9 cellular contexts compared by ENCODE assay signal in genomic region chr12:19186722-19187661, GRCh38. TPM values are rescaled to one million over a fixed set of nuclear protein-coding genes. Genes with fewer than 3 reads are reported as not detected.
DNase-seq lines count a peak whose midpoint lies in the region; ATAC-seq, FAIRE-seq and TF ChIP-seq lines count a peak whose summit lies in the region.
"Had no signal": no experiment of that assay in that cellular context is flagged by ENCODE, and none has a peak within 500 bp of the region (broad histone marks: within the 10 kb centered on the region; RNA-seq: fewer than 3 reads in every experiment).

No MANE protein-coding gene starts in this region.

- H3K9me3 ChIP-seq in GM12878 (replicated peaks; ENCODE audit: control insufficient read depth, insufficient read depth, low read length) = no peaks in the 10 kb centered on the region
- no peaks in the 10 kb centered on the region for H3K9me3 ChIP-seq in transverse colon
- H3K9me3 ChIP-seq: HAP-1 had no signal

- no peak overlapping the region for H2AFZ ChIP-seq in GM12878 (ENCODE audit: control insufficient read depth, low read depth, low read length)

- no peaks in the 10 kb centered on the region for H3K79me2 ChIP-seq in GM12878 (ENCODE audit: control insufficient read depth, insufficient read depth, low read length)

- ATAC-seq in GM12878 (peak; percentile 53; the same call in 2 of the 3 replicates), GM19328 (IDR thresholded peaks at IDR 0.05; ENCODE audit: unreplicated experiment) (no peak), HG03457 (IDR thresholded peaks at IDR 0.05; ENCODE audit: unreplicated experiment) (no peak)

- H3K4me1 ChIP-seq in GM12878 (ENCODE audit: control insufficient read depth, insufficient read depth, low read length) (no peaks in the 10 kb centered on the region), transverse colon (peaks cover 0 to 18% (median 0%) of the 10 kb centered on the region in 4 donors)

- TF ChIP-seq POLR2A in GM12878 (IDR thresholded peaks at IDR 0.05; ENCODE audit: low read depth, low read length) (no peak), transverse colon (IDR thresholded peaks at IDR 0.05) (no peak)

- intact Hi-C loops in GM12878 (cut with micrococcal nuclease; ENCODE audit: unreplicated experiment) (loop anchor here (1.0 to 5.0 kb wide), 4 partner anchors 326 to 1045 kb away; no protein-coding TSS in a partner anchor), transverse colon (cut with DNase I; ENCODE audit: low total_unique reads) (no loop called here)

- no peaks in the 10 kb centered on the region for H4K20me1 ChIP-seq in GM12878 (ENCODE audit: control insufficient read depth, insufficient read depth)

- H3K36me3 ChIP-seq in GM12878 (ENCODE audit: control insufficient read depth in 2 of 2, insufficient read depth in 2 of 2, low read length in 1 of 2) = no peaks in the 10 kb centered on the region
- H3K36me3 ChIP-seq in transverse colon = no peaks in the 10 kb centered on the region
- H3K36me3 ChIP-seq: HAP-1 had no signal

- H3K27ac ChIP-seq in GM12878 (ENCODE audit: control insufficient read depth, insufficient read depth) = no peak overlapping the region
- H3K27ac ChIP-seq in transverse colon = no peak overlapping the region

- H3K27me3 ChIP-seq in GM12878 (replicated peaks in 1 of 2; ENCODE audit: control insufficient read depth in 2 of 2, insufficient read depth in 2 of 2, low read length in 1 of 2) = no peaks in the 10 kb centered on the region
- no peaks in the 10 kb centered on the region for H3K27me3 ChIP-seq in transverse colon

- SMC1A ChIA-PET in GM12878 (lab: Charles Lee; ENCODE audit: uncharacterized antibody, unreplicated experiment) = interaction anchor here (0.7 to 3.7 kb wide), 8 partner anchors 10 to 937 kb away, joined by 3 to 17 read pairs (median 4); no protein-coding TSS in a partner anchor

- no peak overlapping the region for H3K4me2 ChIP-seq in GM12878 (ENCODE audit: control insufficient read depth, insufficient read depth)

- RAD21 ChIA-PET in GM12878 (lab: Charles Lee; ENCODE audit: unreplicated experiment) = interaction anchor here (0.7 to 1.6 kb wide), 9 partner anchors 13 to 937 kb away, joined by 3 to 8 read pairs (median 4); partner anchors contain the start of gene PIK3C2G

- no TSS peak for BruUV-seq in GM12878 (replicated peaks; lab: Mats Ljungman, UMichigan)

- H3K9ac ChIP-seq in GM12878 (ENCODE audit: control insufficient read depth, insufficient read depth, low read length) = no peak overlapping the region

- in situ Hi-C loops in GM13977 (cut with MboI; ENCODE audit: low pct_unique_long_range_greater_than_20kb, low sequenced_read_pairs, unreplicated experiment) = no loop called here
- in situ Hi-C loops in GM12878 (cut with MboI) = loop anchor here (10.0 kb wide), 3 partner anchors 752 to 1042 kb away; no protein-coding TSS in a partner anchor
- in situ Hi-C loops in transverse colon (cut with MboI; ENCODE audit: low pct_ligation_motif_present in 1 of 4, low pct_unique_long_range_greater_than_20kb in 1 of 4, low sequenced_read_pairs in 3 of 4) = loop anchor here in 3 of 4 donors (25.0 kb wide), 4 partner anchors 325 to 1050 kb away; partner anchors contain the start of gene PIK3C2G (in 2 of the 3)

- no peak overlapping the region for H3K4me3 ChIP-seq in AG04449 (ENCODE audit: low read depth, low read length)
- no peak overlapping the region for H3K4me3 ChIP-seq in GM12878
- H3K4me3 ChIP-seq in transverse colon = no peak overlapping the region
- H3K4me3 ChIP-seq: HAP-1 had no signal

- POLR2A ChIA-PET in AG04449 (lab: Yijun Ruan, JAX) = no interaction called here
- POLR2A ChIA-PET in GM12878 (lab: Charles Lee) = no interaction called here

- TF ChIP-seq EP300 in GM12878 (IDR thresholded peaks at IDR 0.05; ENCODE audit: borderline replicate concordance in 1 of 2, control insufficient read depth in 1 of 2, low read depth in 2 of 2, low read length in 2 of 2) (no peak), transverse colon (IDR thresholded peaks at IDR 0.05; ENCODE audit: low read depth) (no peak)

- no peak for DNase-seq in AG04449 (ENCODE audit: low read depth, low spot score)
- peak; percentile 21 for DNase-seq in GM13977 (ENCODE audit: low spot score)
- peak; percentile 41 for DNase-seq in NCI-H1694 (lab: John Stamatoyannopoulos, UW)
- no peak for DNase-seq in GM12878 (ENCODE audit: low read depth, low spot score)
- DNase-seq in iPS-NIHi11 (ENCODE audit: low spot score) = peak; percentile 38
- DNase-seq in transverse colon = no peak

- CTCF ChIA-PET in AG04449 (lab: Yijun Ruan, JAX) (interaction anchor here (0.6 to 2.9 kb wide), 60 partner anchors 9 to 1051 kb away, joined by 3 to 32 read pairs (median 4); partner anchors contain the start of genes CAPZA3, PIK3C2G and PLCZ1), GM12878 (lab: Yijun Ruan, JAX) (interaction anchor here (0.7 to 2.1 kb wide), 26 partner anchors 8 to 1048 kb away, joined by 3 to 20 read pairs (median 4); no protein-coding TSS in a partner anchor)

- TF ChIP-seq CTCF in AG04449 (IDR thresholded peaks at IDR 0.05; ENCODE audit: insufficient read depth, low read length, missing control alignments) (peak; percentile 43), GM13977 (IDR thresholded peaks at IDR 0.05; ENCODE audit: extremely low read depth, insufficient read depth, missing control alignments) (peak; percentile 48), GM12878 (IDR thresholded peaks at IDR 0.05 in 2 of 3, conservative IDR thresholded peaks at IDR 0.05 in 1 of 3; ENCODE audit: control insufficient read depth in 2 of 3, extremely low read depth in 1 of 3, insufficient read depth in 1 of 3, low read depth in 3 of 3, low read length in 3 of 3) (peak in 2 of 3 experiments; percentile 40 to 52; a peak in 4 of 6 replicates), transverse colon (IDR thresholded peaks at IDR 0.05) (peak; percentile 65 to 71 (median 70))

- no peak for FAIRE-seq in GM12878 (lab: Jason Lieb, UNC)

- WGBS in GM12878 (ENCODE audit: insufficient coverage, insufficient replicate concordance, low lambda C conversion rate, missing lambda C conversion rate) = 19% methylated on average over 4 of the region's 4 CpGs
- WGBS in transverse colon (ENCODE audit: low coverage in 1 of 2), 2 donors = 53 to 57% methylated on average over 3 to 4 of the region's 4 CpGs

- TF ChIP-seq RAD21 in GM12878 (IDR thresholded peaks at IDR 0.05; ENCODE audit: insufficient read depth, low read depth, low read length) = peak; percentile 63

TF ChIP-seq in GM12878, 131 proteins besides CTCF, POLR2A, EP300 and RAD21:
- TF ChIP-seq NR2C1 (IDR thresholded peaks at IDR 0.05) = no peak
- TF ChIP-seq POLR2AphosphoS2 (IDR thresholded peaks at IDR 0.05; ENCODE audit: low read depth, low read length) = no peak
- TF ChIP-seq SMC3 (IDR thresholded peaks at IDR 0.05; ENCODE audit: borderline replicate concordance, low read length) = peak; percentile 48; the same call in 1 of the 2 replicates
- no peak for TF ChIP-seq SMAD1 (IDR thresholded peaks at IDR 0.05; ENCODE audit: low read depth, partially characterized antibody)
- no peak for TF ChIP-seq SRF (IDR thresholded peaks at IDR 0.05; ENCODE audit: low read depth in 2 of 2, low read length in 2 of 2)

RNA-seq across cellular contexts. Expression of gene PLEKHA5, which starts 57.5 kb away (rescaled TPM):
- total RNA-seq in GM12878 (2013; cell fraction: nucleolus; rRNA removed) = not detected in 2 replicates
- total RNA-seq in GM12878 (2014; rRNA removed) (0.05 and 0.11 TPM in 2 replicates), GM12878 (2014; rRNA removed; fragmentation: Illumina TruSeq; extraction: Trizol) (0.18 and 0.23 TPM in 2 replicates), GM12878 (2021) (0.33 and 0.51 TPM in 2 replicates), transverse colon (10 to 100 TPM; 26.9 to 78.0 (median 39.6) TPM)
- not detected for polyA plus RNA-seq in GM12878 (2011; ENCODE audit: low read depth)
- polyA plus RNA-seq in GM12878 (2011; rRNA removed) (not detected in 2 replicates), GM12878 (2014; fragmentation: Illumina TruSeq; extraction: Trizol) (0.21 and 0.51 TPM in 2 replicates), GM12878 (2014; fragmentation: Nextera tagmentation; extraction: Ambion mirVana) (under 1 TPM in 1 of 2 experiments, not detected in 1; 0.09 TPM), GM12878 (2014; rRNA removed) (0.09 TPM in 2 replicates), GM12878 (2016; fragmentation: Nextera tagmentation; extraction: Ambion mirVana) (under 1 TPM in 1 of 2 experiments, not detected in 1; 0.28 TPM)
- polyA plus RNA-seq in GM12878 (2011; cell fraction: cytosol; rRNA removed) = not detected in 2 replicates
- polyA plus RNA-seq in GM12878 (2011; cell fraction: nucleus; rRNA removed) = not detected in 2 replicates
- 0.06 and 0.08 TPM in 2 replicates for polyA plus RNA-seq in GM12878 (2012)
- polyA minus RNA-seq in GM12878 (2011; rRNA and poly(A)+ RNA removed) = not detected in 2 replicates
- polyA minus RNA-seq in GM12878 (2011; cell fraction: cytosol; rRNA and poly(A)+ RNA removed) = not detected in 2 replicates
- not detected in 2 replicates for polyA minus RNA-seq in GM12878 (2011; cell fraction: nucleus; rRNA and poly(A)+ RNA removed)

Comparison
In these comparisons a context has a peak if more than half of its experiments do, and no peak if none do; other contexts are left out.
1. DNase-seq: peak in GM13977 (single experiment), NCI-H1694 (single experiment) and iPS-NIHi11 (single experiment); none in AG04449 (single experiment), GM12878 (single experiment) and transverse colon (single experiment).
2. RNA of gene PLEKHA5, which starts 57.5 kb away (total RNA-seq): 26.9 to 78.0 TPM in transverse colon; 0.05 to 0.51 TPM in GM12878; every median in the first group is over 10 times any median in the second.
3. Peak in every context shown above with its lines, with median percentiles within 50 percentile points of each other: CTCF ChIP-seq.